In genomic region chr11:46345131-46345597, GRCh38 we compare ENCODE assay signal across 8 cellular contexts. TPM values are rescaled to one million over a fixed set of nuclear protein-coding genes. Genes with fewer than 3 reads are reported as not detected.
A peak's percentile ranks its signal among the peaks of the same experiment; 100 is the strongest.
DNase-seq lines count a peak whose midpoint lies in the region; ATAC-seq, FAIRE-seq and TF ChIP-seq lines count a peak whose summit lies in the region.

No MANE protein-coding gene starts in this region.

- H3K4me1 Mint-ChIP-seq in dendritic cell treated with granulocyte-macrophage colony-stimulating factor and Interleukin-4, amounts not matched to agents 40 ng/mL and 50 ng/mL, for 4 days (ENCODE audit: low read depth) = peaks cover 82% of the 10 kb centered on the region
- H3K4me1 Mint-ChIP-seq in naive thymus-derived CD8-positive, alpha-beta T cell = peaks cover 58 to 83% (median 81%) of the 10 kb centered on the region in 4 donors

- no peak for ATAC-seq in naive thymus-derived CD8-positive, alpha-beta T cell
- ATAC-seq in GM21390 (IDR thresholded peaks at IDR 0.05; ENCODE audit: unreplicated experiment) (no peak), HG03175 (IDR thresholded peaks at IDR 0.05; ENCODE audit: unreplicated experiment) (no peak)
- ATAC-seq in activated CD4-positive, CD25-positive, alpha-beta regulatory T cell treated with anti-CD3 and anti-CD28 coated beads, Interleukin-2, amount 50 U/mL, for 24 hours = no peak

- H3K27ac Mint-ChIP-seq in dendritic cell treated with granulocyte-macrophage colony-stimulating factor and Interleukin-4, amounts not matched to agents 40 ng/mL and 50 ng/mL, for 4 days = peak overlapping the region; percentile 95
- H3K27ac Mint-ChIP-seq in naive thymus-derived CD8-positive, alpha-beta T cell = peak overlapping the region; percentile 34 to 95 (median 86)

- peak overlapping the region; percentile 88 for H3K4me3 Mint-ChIP-seq in dendritic cell treated with granulocyte-macrophage colony-stimulating factor and Interleukin-4, amounts not matched to agents 40 ng/mL and 50 ng/mL, for 4 days
- peak overlapping the region; percentile 78 to 96 (median 87) for H3K4me3 Mint-ChIP-seq in naive thymus-derived CD8-positive, alpha-beta T cell

- H3K9me3 Mint-ChIP-seq in dendritic cell treated with granulocyte-macrophage colony-stimulating factor and Interleukin-4, amounts not matched to agents 40 ng/mL and 50 ng/mL, for 4 days = no peaks in the 10 kb centered on the region
- H3K9me3 Mint-ChIP-seq in naive thymus-derived CD8-positive, alpha-beta T cell = no peaks in the 10 kb centered on the region

- no peaks in the 10 kb centered on the region for H3K27me3 Mint-ChIP-seq in dendritic cell treated with granulocyte-macrophage colony-stimulating factor and Interleukin-4, amounts not matched to agents 40 ng/mL and 50 ng/mL, for 4 days
- H3K27me3 Mint-ChIP-seq in naive thymus-derived CD8-positive, alpha-beta T cell = no peaks in the 10 kb centered on the region

- TF ChIP-seq POLR2A in GM12891 (IDR thresholded peaks at IDR 0.05; ENCODE audit: low read depth, low read length) = no peak

- POLR2A ChIA-PET in naive thymus-derived CD8-positive, alpha-beta T cell (lab: Charles Lee) = interaction anchor here (0.5 to 15.9 kb wide), 6 partner anchors 8 to 35 kb away, joined by 4 to 303 read pairs (median 18); no protein-coding TSS in a partner anchor

- intact Hi-C loops in dendritic cell treated with granulocyte-macrophage colony-stimulating factor and Interleukin-4, amounts not matched to agents 40 ng/mL and 50 ng/mL, for 4 days (cut with micrococcal nuclease) = no loop called here

- peak; percentile 33 for FAIRE-seq in GM12891 (lab: Jason Lieb, UNC)

- peak; percentile 42 for DNase-seq in GM12891 (ENCODE audit: insufficient read length, low spot score)
- DNase-seq in NCI-H69 (lab: John Stamatoyannopoulos, UW) = peak; percentile 75
- no peak for DNase-seq in naive thymus-derived CD8-positive, alpha-beta T cell
- no peak for DNase-seq in NCI-H2081 treated with DMSO at 0.1 percent for 48 hours (lab: John Stamatoyannopoulos, UW)

- H3K36me3 Mint-ChIP-seq in dendritic cell treated with granulocyte-macrophage colony-stimulating factor and Interleukin-4, amounts not matched to agents 40 ng/mL and 50 ng/mL, for 4 days (ENCODE audit: low read depth) = peaks cover 28% of the 10 kb centered on the region
- H3K36me3 Mint-ChIP-seq in naive thymus-derived CD8-positive, alpha-beta T cell = no peaks in the 10 kb centered on the region

TF ChIP-seq in GM12891, 5 proteins besides CTCF, POLR2A, EP300 and RAD21:
- TF ChIP-seq TAF1 (IDR thresholded peaks at IDR 0.05; ENCODE audit: low read depth, low read length) (no peak), SPI1 (IDR thresholded peaks at IDR 0.05; ENCODE audit: low read depth, low read length) (peak; percentile 74), POU2F2 (IDR thresholded peaks at IDR 0.05; ENCODE audit: low read depth, low read length) (no peak)

RNA-seq across cellular contexts. Expression of gene DGKZ, which starts 2.1 kb away (rescaled TPM):
- polyA plus RNA-seq in GM12891 (2012; ENCODE audit: low read depth, missing spikeins) = 39.6 TPM
- 100 to 1,000 TPM; 234 to 243 TPM for total RNA-seq in naive thymus-derived CD8-positive, alpha-beta T cell
- polyA plus RNA-seq in naive thymus-derived CD8-positive, alpha-beta T cell = 10 to 100 TPM; 47.1 to 71.0 (median 52.5) TPM

RNA-seq across cellular contexts. Expression of gene MDK, which starts 36.3 kb away (rescaled TPM):
- polyA plus RNA-seq in GM12891 (2012; ENCODE audit: low read depth, missing spikeins) = 2.5 TPM
- 1 to 10 TPM; 7.2 to 8.0 TPM for total RNA-seq in naive thymus-derived CD8-positive, alpha-beta T cell
- under 1 TPM in 1 of 3 donors, not detected in 2; 0.52 TPM for polyA plus RNA-seq in naive thymus-derived CD8-positive, alpha-beta T cell

RNA-seq across cellular contexts. Expression of gene CHRM4, which starts 46.4 kb away (rescaled TPM):
- polyA plus RNA-seq in GM12891 (2012; ENCODE audit: low read depth, missing spikeins) = 0.22 TPM
- total RNA-seq in naive thymus-derived CD8-positive, alpha-beta T cell = under 1 TPM; 0.25 to 0.73 TPM
- polyA plus RNA-seq in naive thymus-derived CD8-positive, alpha-beta T cell = under 1 TPM in 2 of 3 donors, not detected in 1; 0.16 to 0.18 TPM

Comparison
In these comparisons a context has a peak if more than half of its experiments do, and no peak if none do; other contexts are left out.
1. DNase-seq: peak in GM12891 (single experiment) and NCI-H69 (single experiment); none in naive thymus-derived CD8-positive, alpha-beta T cell (0 of 10) and NCI-H2081 treated with DMSO at 0.1 percent for 48 hours (single experiment).